Comparison of ENCODE assay signal across 2 cellular contexts in genomic region chr3:149368201-149368849, GRCh38.
TF ChIP-seq lines count a peak whose summit lies in the region.

No MANE protein-coding gene starts in this region.

TF ChIP-seq in IMR-90, 13 proteins besides CTCF, POLR2A, EP300 and RAD21:
- peak; percentile 91; the same call in 1 of the 2 replicates for TF ChIP-seq CHD1 (IDR thresholded peaks at IDR 0.05; ENCODE audit: low read depth, low read length)
- no peak for TF ChIP-seq ELK1 (IDR thresholded peaks at IDR 0.05; ENCODE audit: borderline replicate concordance, low read depth, low read length)
TF ChIP-seq in IMR-90: peak in this region for 1.

TF ChIP-seq in HepG2, 621 proteins besides CTCF, POLR2A, EP300 and RAD21 (continues in another document):
- TF ChIP-seq ZNF639 (CRISPR knock-in tag; conservative IDR thresholded peaks at IDR 0.05) (no peak), ZNF547 (CRISPR knock-in tag; IDR thresholded peaks at IDR 0.05) (no peak), ZNF251 (CRISPR knock-in tag; IDR thresholded peaks at IDR 0.05) (no peak), RBM22 (optimal IDR thresholded peaks at IDR 0.05; ENCODE audit: low read length) (peak; percentile 94), ZNF20 (CRISPR knock-in tag; IDR thresholded peaks at IDR 0.05) (no peak), PPARG (CRISPR knock-in tag; conservative IDR thresholded peaks at IDR 0.05) (0 out of 2 replicates have a peak, but pooled peaks have one; percentile 11), ZNF276 (CRISPR knock-in tag; IDR thresholded peaks at IDR 0.05; ENCODE audit: low read depth) (no peak), HMG20A (CRISPR knock-in tag; IDR thresholded peaks at IDR 0.05; ENCODE audit: borderline replicate concordance) (peak; percentile 21; the same call in 1 of the 2 replicates), POLR2G (IDR thresholded peaks at IDR 0.05; ENCODE audit: low read depth, low read length) (peak; percentile 90), HNRNPUL1 (IDR thresholded peaks at IDR 0.05; ENCODE audit: low read depth, low read length) (peak; percentile 18; the same call in 1 of the 2 replicates), CHD2 (IDR thresholded peaks at IDR 0.05; ENCODE audit: low read depth, low read length) (0 out of 2 replicates have a peak, but pooled peaks have one; percentile 40), THRA (CRISPR knock-in tag; IDR thresholded peaks at IDR 0.05; ENCODE audit: borderline replicate concordance) (no peak), PAF1 (CRISPR knock-in tag; IDR thresholded peaks at IDR 0.05) (peak; percentile 59; the same call in 1 of the 2 replicates), ZNF878 (CRISPR knock-in tag; IDR thresholded peaks at IDR 0.05) (peak; percentile 52; the same call in 1 of the 2 replicates), ZNF557 (CRISPR knock-in tag; IDR thresholded peaks at IDR 0.05) (no peak), SMYD3 (CRISPR knock-in tag; IDR thresholded peaks at IDR 0.05) (0 out of 2 replicates have a peak, but pooled peaks have one; percentile 14), ZNF577 (CRISPR knock-in tag; IDR thresholded peaks at IDR 0.05; ENCODE audit: borderline replicate concordance, low read depth) (no peak), SP4 (CRISPR knock-in tag; IDR thresholded peaks at IDR 0.05) (no peak), ZC3H13 (CRISPR knock-in tag; IDR thresholded peaks at IDR 0.05) (peak; percentile 38; the same call in 1 of the 2 replicates), ZBTB8A (CRISPR knock-in tag; IDR thresholded peaks at IDR 0.05; ENCODE audit: borderline replicate concordance, low read depth) (no peak), SOX13 (IDR thresholded peaks at IDR 0.05) (no peak), SOX13 (CRISPR knock-in tag; conservative IDR thresholded peaks at IDR 0.05 in 1 of 2, IDR thresholded peaks at IDR 0.05 in 1 of 2) (0 out of 4 replicates have a peak, but pooled peaks of 1 of the 2 experiments have one; percentile 12), ZNF552 (CRISPR knock-in tag; IDR thresholded peaks at IDR 0.05; ENCODE audit: borderline replicate concordance) (no peak), U2AF1 (optimal IDR thresholded peaks at IDR 0.05; ENCODE audit: low read depth, low read length) (no peak), RNF2 (conservative IDR thresholded peaks at IDR 0.05; ENCODE audit: low read depth) (no peak), POGK (CRISPR knock-in tag; conservative IDR thresholded peaks at IDR 0.05) (no peak), RBFOX2 (IDR thresholded peaks at IDR 0.05; ENCODE audit: low read depth, low read length) (peak; percentile 81; the same call in 1 of the 2 replicates), AGO2 (optimal IDR thresholded peaks at IDR 0.05; ENCODE audit: low read depth, low read length) (peak; percentile 86), GATAD2A (CRISPR knock-in tag; IDR thresholded peaks at IDR 0.05) (peak; percentile 17; the same call in 1 of the 2 replicates), ZNF205 (CRISPR knock-in tag; IDR thresholded peaks at IDR 0.05) (no peak), ZNF263 (CRISPR knock-in tag; IDR thresholded peaks at IDR 0.05) (no peak), ZC3H4 (CRISPR knock-in tag; IDR thresholded peaks at IDR 0.05; ENCODE audit: borderline replicate concordance) (0 out of 2 replicates have a peak, but pooled peaks have one; percentile 35), GMEB1 (CRISPR knock-in tag; IDR thresholded peaks at IDR 0.05; ENCODE audit: borderline replicate concordance) (no peak), ZNF335 (CRISPR knock-in tag; IDR thresholded peaks at IDR 0.05) (0 out of 2 replicates have a peak, but pooled peaks have one; percentile 24), SP1 (IDR thresholded peaks at IDR 0.05) (no peak), SP1 (CRISPR knock-in tag; IDR thresholded peaks at IDR 0.05) (0 out of 2 replicates have a peak, but pooled peaks have one; percentile 6), PAWR (CRISPR knock-in tag; IDR thresholded peaks at IDR 0.05; ENCODE audit: borderline replicate concordance) (no peak), ARNT2 (CRISPR knock-in tag; IDR thresholded peaks at IDR 0.05; ENCODE audit: low read depth) (0 out of 2 replicates have a peak, but pooled peaks have one; percentile 42), ZNF609 (CRISPR knock-in tag; IDR thresholded peaks at IDR 0.05; ENCODE audit: borderline replicate concordance) (no peak), POLR2AphosphoS2 (IDR thresholded peaks at IDR 0.05; ENCODE audit: low read depth, low read length) (peak; percentile 97), DR1 (CRISPR knock-in tag; IDR thresholded peaks at IDR 0.05) (no peak), MAF1 (CRISPR knock-in tag; IDR thresholded peaks at IDR 0.05; ENCODE audit: borderline replicate concordance) (no peak), DDIT3 (CRISPR knock-in tag; IDR thresholded peaks at IDR 0.05) (no peak), ZMAT3 (CRISPR knock-in tag; conservative IDR thresholded peaks at IDR 0.05) (0 out of 2 replicates have a peak, but pooled peaks have one; percentile 7), ATF1 (CRISPR knock-in tag; IDR thresholded peaks at IDR 0.05) (peak; percentile 30; the same call in 1 of the 2 replicates), ZNF800 (CRISPR knock-in tag; IDR thresholded peaks at IDR 0.05) (no peak), ZBTB34 (CRISPR knock-in tag; IDR thresholded peaks at IDR 0.05) (no peak), KDM2A (CRISPR knock-in tag; IDR thresholded peaks at IDR 0.05; ENCODE audit: borderline replicate concordance, low read depth) (peak; percentile 45; the same call in 1 of the 2 replicates), NKX3-1 (CRISPR knock-in tag; IDR thresholded peaks at IDR 0.05) (0 out of 2 replicates have a peak, but pooled peaks have one; percentile 34)
